In the genomic region with DNA sequence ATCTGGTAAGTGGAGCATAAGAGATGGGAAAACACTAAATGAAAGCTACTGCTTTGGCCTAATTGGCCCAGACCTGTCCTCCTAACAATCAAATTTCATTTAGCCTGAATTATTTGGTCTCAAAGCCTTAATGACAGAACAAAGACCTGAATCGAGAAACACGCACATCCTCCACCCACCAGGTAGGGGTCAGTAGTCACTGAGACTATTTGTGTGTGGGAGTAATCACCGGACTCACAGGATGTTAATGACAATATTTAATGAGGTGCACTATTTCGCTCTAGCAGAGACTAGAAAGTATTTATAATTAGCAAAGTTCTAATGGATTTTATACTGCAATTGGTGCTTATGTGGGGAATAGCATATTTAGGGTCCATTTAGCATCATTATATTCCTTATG, we compare ENCODE assay signal across 1 cellular context.
TF ChIP-seq lines count a peak whose summit lies in the region.

No MANE protein-coding gene starts in this region.

TF ChIP-seq in GM23338, 12 proteins besides CTCF, POLR2A, EP300 and RAD21 (continued from another document):
- TF ChIP-seq, protein P1, sequence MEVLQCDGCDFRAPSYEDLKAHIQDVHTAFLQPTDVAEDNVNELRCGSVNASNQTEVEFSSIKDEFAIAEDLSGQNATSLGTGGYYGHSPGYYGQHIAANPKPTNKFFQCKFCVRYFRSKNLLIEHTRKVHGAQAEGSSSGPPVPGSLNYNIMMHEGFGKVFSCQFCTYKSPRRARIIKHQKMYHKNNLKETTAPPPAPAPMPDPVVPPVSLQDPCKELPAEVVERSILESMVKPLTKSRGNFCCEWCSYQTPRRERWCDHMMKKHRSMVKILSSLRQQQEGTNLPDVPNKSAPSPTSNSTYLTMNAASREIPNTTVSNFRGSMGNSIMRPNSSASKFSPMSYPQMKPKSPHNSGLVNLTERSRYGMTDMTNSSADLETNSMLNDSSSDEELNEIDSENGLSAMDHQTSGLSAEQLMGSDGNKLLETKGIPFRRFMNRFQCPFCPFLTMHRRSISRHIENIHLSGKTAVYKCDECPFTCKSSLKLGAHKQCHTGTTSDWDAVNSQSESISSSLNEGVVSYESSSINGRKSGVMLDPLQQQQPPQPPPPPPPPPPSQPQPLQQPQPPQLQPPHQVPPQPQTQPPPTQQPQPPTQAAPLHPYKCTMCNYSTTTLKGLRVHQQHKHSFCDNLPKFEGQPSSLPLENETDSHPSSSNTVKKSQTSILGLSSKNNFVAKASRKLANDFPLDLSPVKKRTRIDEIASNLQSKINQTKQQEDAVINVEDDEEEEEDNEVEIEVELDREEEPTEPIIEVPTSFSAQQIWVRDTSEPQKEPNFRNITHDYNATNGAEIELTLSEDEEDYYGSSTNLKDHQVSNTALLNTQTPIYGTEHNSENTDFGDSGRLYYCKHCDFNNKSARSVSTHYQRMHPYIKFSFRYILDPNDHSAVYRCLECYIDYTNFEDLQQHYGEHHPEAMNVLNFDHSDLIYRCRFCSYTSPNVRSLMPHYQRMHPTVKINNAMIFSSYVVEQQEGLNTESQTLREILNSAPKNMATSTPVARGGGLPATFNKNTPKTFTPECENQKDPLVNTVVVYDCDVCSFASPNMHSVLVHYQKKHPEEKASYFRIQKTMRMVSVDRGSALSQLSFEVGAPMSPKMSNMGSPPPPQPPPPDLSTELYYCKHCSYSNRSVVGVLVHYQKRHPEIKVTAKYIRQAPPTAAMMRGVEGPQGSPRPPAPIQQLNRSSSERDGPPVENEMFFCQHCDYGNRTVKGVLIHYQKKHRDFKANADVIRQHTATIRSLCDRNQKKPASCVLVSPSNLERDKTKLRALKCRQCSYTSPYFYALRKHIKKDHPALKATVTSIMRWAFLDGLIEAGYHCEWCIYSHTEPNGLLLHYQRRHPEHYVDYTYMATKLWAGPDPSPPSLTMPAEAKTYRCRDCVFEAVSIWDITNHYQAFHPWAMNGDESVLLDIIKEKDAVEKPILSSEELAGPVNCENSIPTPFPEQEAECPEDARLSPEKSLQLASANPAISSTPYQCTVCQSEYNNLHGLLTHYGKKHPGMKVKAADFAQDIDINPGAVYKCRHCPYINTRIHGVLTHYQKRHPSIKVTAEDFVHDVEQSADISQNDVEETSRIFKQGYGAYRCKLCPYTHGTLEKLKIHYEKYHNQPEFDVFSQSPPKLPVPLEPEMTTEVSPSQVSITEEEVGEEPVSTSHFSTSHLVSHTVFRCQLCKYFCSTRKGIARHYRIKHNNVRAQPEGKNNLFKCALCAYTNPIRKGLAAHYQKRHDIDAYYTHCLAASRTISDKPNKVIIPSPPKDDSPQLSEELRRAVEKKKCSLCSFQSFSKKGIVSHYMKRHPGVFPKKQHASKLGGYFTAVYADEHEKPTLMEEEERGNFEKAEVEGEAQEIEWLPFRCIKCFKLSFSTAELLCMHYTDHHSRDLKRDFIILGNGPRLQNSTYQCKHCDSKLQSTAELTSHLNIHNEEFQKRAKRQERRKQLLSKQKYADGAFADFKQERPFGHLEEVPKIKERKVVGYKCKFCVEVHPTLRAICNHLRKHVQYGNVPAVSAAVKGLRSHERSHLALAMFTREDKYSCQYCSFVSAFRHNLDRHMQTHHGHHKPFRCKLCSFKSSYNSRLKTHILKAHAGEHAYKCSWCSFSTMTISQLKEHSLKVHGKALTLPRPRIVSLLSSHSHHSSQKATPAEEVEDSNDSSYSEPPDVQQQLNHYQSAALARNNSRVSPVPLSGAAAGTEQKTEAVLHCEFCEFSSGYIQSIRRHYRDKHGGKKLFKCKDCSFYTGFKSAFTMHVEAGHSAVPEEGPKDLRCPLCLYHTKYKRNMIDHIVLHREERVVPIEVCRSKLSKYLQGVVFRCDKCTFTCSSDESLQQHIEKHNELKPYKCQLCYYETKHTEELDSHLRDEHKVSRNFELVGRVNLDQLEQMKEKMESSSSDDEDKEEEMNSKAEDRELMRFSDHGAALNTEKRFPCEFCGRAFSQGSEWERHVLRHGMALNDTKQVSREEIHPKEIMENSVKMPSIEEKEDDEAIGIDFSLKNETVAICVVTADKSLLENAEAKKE (CRISPR knock-in tag; IDR thresholded peaks at IDR 0.05) = no peak
- no peak for TF ChIP-seq EZH2 (IDR thresholded peaks at IDR 0.05; ENCODE audit: low read depth, unreplicated experiment)
- TF ChIP-seq, protein P2, sequence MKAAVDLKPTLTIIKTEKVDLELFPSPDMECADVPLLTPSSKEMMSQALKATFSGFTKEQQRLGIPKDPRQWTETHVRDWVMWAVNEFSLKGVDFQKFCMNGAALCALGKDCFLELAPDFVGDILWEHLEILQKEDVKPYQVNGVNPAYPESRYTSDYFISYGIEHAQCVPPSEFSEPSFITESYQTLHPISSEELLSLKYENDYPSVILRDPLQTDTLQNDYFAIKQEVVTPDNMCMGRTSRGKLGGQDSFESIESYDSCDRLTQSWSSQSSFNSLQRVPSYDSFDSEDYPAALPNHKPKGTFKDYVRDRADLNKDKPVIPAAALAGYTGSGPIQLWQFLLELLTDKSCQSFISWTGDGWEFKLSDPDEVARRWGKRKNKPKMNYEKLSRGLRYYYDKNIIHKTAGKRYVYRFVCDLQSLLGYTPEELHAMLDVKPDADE (IDR thresholded peaks at IDR 0.05) = no peak
- no peak for TF ChIP-seq POLR2AphosphoS5 (IDR thresholded peaks at IDR 0.05; ENCODE audit: low read depth)
- no peak for TF ChIP-seq STAT1 (IDR thresholded peaks at IDR 0.05; ENCODE audit: unreplicated experiment)
- TF ChIP-seq CREB1 (CRISPR knock-in tag; IDR thresholded peaks at IDR 0.05; ENCODE audit: low read depth) = no peak
- TF ChIP-seq EZH2phosphoT487 (IDR thresholded peaks at IDR 0.05; ENCODE audit: unreplicated experiment) = no peak
- TF ChIP-seq, protein P3, sequence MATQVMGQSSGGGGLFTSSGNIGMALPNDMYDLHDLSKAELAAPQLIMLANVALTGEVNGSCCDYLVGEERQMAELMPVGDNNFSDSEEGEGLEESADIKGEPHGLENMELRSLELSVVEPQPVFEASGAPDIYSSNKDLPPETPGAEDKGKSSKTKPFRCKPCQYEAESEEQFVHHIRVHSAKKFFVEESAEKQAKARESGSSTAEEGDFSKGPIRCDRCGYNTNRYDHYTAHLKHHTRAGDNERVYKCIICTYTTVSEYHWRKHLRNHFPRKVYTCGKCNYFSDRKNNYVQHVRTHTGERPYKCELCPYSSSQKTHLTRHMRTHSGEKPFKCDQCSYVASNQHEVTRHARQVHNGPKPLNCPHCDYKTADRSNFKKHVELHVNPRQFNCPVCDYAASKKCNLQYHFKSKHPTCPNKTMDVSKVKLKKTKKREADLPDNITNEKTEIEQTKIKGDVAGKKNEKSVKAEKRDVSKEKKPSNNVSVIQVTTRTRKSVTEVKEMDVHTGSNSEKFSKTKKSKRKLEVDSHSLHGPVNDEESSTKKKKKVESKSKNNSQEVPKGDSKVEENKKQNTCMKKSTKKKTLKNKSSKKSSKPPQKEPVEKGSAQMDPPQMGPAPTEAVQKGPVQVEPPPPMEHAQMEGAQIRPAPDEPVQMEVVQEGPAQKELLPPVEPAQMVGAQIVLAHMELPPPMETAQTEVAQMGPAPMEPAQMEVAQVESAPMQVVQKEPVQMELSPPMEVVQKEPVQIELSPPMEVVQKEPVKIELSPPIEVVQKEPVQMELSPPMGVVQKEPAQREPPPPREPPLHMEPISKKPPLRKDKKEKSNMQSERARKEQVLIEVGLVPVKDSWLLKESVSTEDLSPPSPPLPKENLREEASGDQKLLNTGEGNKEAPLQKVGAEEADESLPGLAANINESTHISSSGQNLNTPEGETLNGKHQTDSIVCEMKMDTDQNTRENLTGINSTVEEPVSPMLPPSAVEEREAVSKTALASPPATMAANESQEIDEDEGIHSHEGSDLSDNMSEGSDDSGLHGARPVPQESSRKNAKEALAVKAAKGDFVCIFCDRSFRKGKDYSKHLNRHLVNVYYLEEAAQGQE (IDR thresholded peaks at IDR 0.05; ENCODE audit: unreplicated experiment) = no peak
TF ChIP-seq in GM23338: peak in this region for 0.
